ENCODE assay signal across 21 cellular contexts in genomic region chr4:7428261-7429068, GRCh38. TPM values are rescaled to one million over a fixed set of nuclear protein-coding genes. Genes with fewer than 3 reads are reported as not detected.
DNase-seq lines count a peak whose midpoint lies in the region; ATAC-seq and TF ChIP-seq lines count a peak whose summit lies in the region.
"Had no signal": no experiment of that assay in that cellular context is flagged by ENCODE, and none has a peak within 500 bp of the region (broad histone marks: within the 10 kb centered on the region; RNA-seq: fewer than 3 reads in every experiment).

No MANE protein-coding gene starts in this region.

- no peaks in the 10 kb centered on the region; a peak in 1 of 5 replicates for H3K9me3 Mint-ChIP-seq in H9
- H3K9me3 Mint-ChIP-seq: activated T-helper 17 cell treated with anti-CD3 and anti-CD28 coated beads, Interleukin-2, amount 50 U/mL, for 72 hours; CD8-positive, alpha-beta T cell had no signal

- 0 out of 5 replicates have a peak overlapping the region, but pooled peaks of 1 of the 2 experiments have one; percentile 22 for H3K4me3 Mint-ChIP-seq in H9
- H3K4me3 Mint-ChIP-seq: activated T-helper 17 cell treated with anti-CD3 and anti-CD28 coated beads, Interleukin-2, amount 50 U/mL, for 72 hours; CD8-positive, alpha-beta T cell had no signal

- no peak for TF ChIP-seq CTCF in H9 (conservative IDR thresholded peaks at IDR 0.05)

- H3K36me3 ChIP-seq in MG63 = no peaks in the 10 kb centered on the region

- no peaks in the 10 kb centered on the region for H4K20me1 ChIP-seq in H9 (ENCODE audit: control insufficient read depth, insufficient read depth, insufficient read length)

- peak overlapping the region in 2 of 3 experiments; percentile 74 to 90; a peak in 3 of 7 replicates for H3K27ac Mint-ChIP-seq in H9
- H3K27ac Mint-ChIP-seq: activated T-helper 17 cell treated with anti-CD3 and anti-CD28 coated beads, Interleukin-2, amount 50 U/mL, for 72 hours; CD8-positive, alpha-beta T cell had no signal

- no peak overlapping the region for H4K8ac ChIP-seq in H9 (replicated peaks; ENCODE audit: insufficient read length, low read depth, low read length)

- H3K4me1 Mint-ChIP-seq in H9 = peaks cover 36 to 47% of the 10 kb centered on the region in 2 experiments
- H3K4me1 Mint-ChIP-seq: activated T-helper 17 cell treated with anti-CD3 and anti-CD28 coated beads, Interleukin-2, amount 50 U/mL, for 72 hours had no signal

- no peaks in the 10 kb centered on the region for H3K27me3 ChIP-seq in H9 (ENCODE audit: insufficient read depth, low read length)
- no peaks in the 10 kb centered on the region for H3K27me3 ChIP-seq in MG63

- no peak overlapping the region for H2BK12ac ChIP-seq in H9 (ENCODE audit: insufficient read length, low read depth, low read length)

- no peak overlapping the region for H2AFZ ChIP-seq in H9 (ENCODE audit: low read length)

- H3K14ac ChIP-seq in H9 (ENCODE audit: insufficient read depth, low read length) = 0 out of 2 replicates have a peak overlapping the region, but pooled peaks have one; percentile 31

- no peaks in the 10 kb centered on the region for H3K79me1 ChIP-seq in H9 (ENCODE audit: insufficient read depth, low read depth, low read length, poor library complexity, severe bottlenecking)

- no peak overlapping the region for H3T11ph ChIP-seq in H9 (ENCODE audit: low read length)

- no peak overlapping the region for H3K56ac ChIP-seq in H9 (ENCODE audit: insufficient read length, low read depth, low read length)

- no peak overlapping the region for H2BK120ac ChIP-seq in H9 (ENCODE audit: low read depth, low read length, poor library complexity, severe bottlenecking)

- H2BK5ac ChIP-seq in H9 (ENCODE audit: insufficient read length, low read length) = no peak overlapping the region

- H3K4ac ChIP-seq in H9 (ENCODE audit: low read depth, low read length) = no peak overlapping the region

- no peak overlapping the region for H4K91ac ChIP-seq in H9 (ENCODE audit: insufficient read length, low read depth, low read length)

- H3K23ac ChIP-seq in H9 (ENCODE audit: insufficient read length, low read depth, low read length) = no peak overlapping the region

- H3K9ac ChIP-seq in H9 (ENCODE audit: extremely low read depth, insufficient read length, low read length) = no peak overlapping the region

- H4K5ac ChIP-seq in H9 (ENCODE audit: insufficient read length, low read depth, low read length) = no peak overlapping the region

- H3K4me1 ChIP-seq in H9 (ENCODE audit: insufficient read depth, low read length) = no peaks in the 10 kb centered on the region; the same call in 1 of the 2 replicates

- H3K9me3 ChIP-seq in H9 (ENCODE audit: control insufficient read depth, low read depth, low read length) (no peaks in the 10 kb centered on the region), MG63 (no peaks in the 10 kb centered on the region)

- no peak overlapping the region for H2BK20ac ChIP-seq in H9 (ENCODE audit: low read depth, low read length, poor library complexity, severe bottlenecking)

- no peak overlapping the region for H3K4me3 ChIP-seq in MG63
- H3K4me3 ChIP-seq: GM12878 had no signal

- no peak overlapping the region for H2BK15ac ChIP-seq in H9 (ENCODE audit: low read depth, low read length)

- H3K23me2 ChIP-seq in H9 (ENCODE audit: insufficient read length, low read depth, low read length, poor library complexity, severe bottlenecking) = no peaks in the 10 kb centered on the region

- H3K79me2 ChIP-seq in H9 (ENCODE audit: insufficient read depth, low read length) = no peaks in the 10 kb centered on the region

- H3K36me3 Mint-ChIP-seq in H9 (ENCODE audit: insufficient read depth in 1 of 3, low read depth in 3 of 3) = no peaks in the 10 kb centered on the region
- H3K36me3 Mint-ChIP-seq: CD8-positive, alpha-beta T cell had no signal

- no peak overlapping the region for H3K4me2 ChIP-seq in H9 (ENCODE audit: insufficient read depth, insufficient read length, low read length)

- intact Hi-C loops in posterior vena cava (cut with DNase I) = no loop called here

- no peak overlapping the region for H3K18ac ChIP-seq in H9 (ENCODE audit: insufficient read length, low read depth, low read length)

- WGBS in H9 (ENCODE audit: extremely low coverage, insufficient read length, low lambda C conversion rate) = no CpG with 5 or more reads among the region's 16 CpGs

- peak; percentile 12 for DNase-seq in activated CD4-positive, CD25-positive, alpha-beta regulatory T cell treated with anti-CD3 and anti-CD28 coated beads, Interleukin-2, amount 50 U/mL, for 72 hours
- DNase-seq in activated CD4-positive, CD25-positive, alpha-beta regulatory T cell (lab: John Stamatoyannopoulos, UW) = no peak
- DNase-seq in H9 = peak; percentile 44
- DNase-seq in islet precursor cell = peak; percentile 89
- peak; percentile 58 for DNase-seq in posterior vena cava (ENCODE audit: low spot score)
- no peak for DNase-seq in MG63
- no peak for DNase-seq in NCI-H345 (lab: John Stamatoyannopoulos, UW)
- DNase-seq: CD8-positive, alpha-beta T cell; EL; midbrain; NCI-H1930; NCI-H526 treated with DMSO at 0.1 percent for 48 hours; trophoblast cell had no signal

- peaks cover 8% of the 10 kb centered on the region for H3K27me3 Mint-ChIP-seq in H9 (ENCODE audit: low read depth)

- no peak overlapping the region for H2AK5ac ChIP-seq in H9 (ENCODE audit: insufficient read length, low read length)

- ATAC-seq in GM19035 (IDR thresholded peaks at IDR 0.05; ENCODE audit: unreplicated experiment) = no peak
- ATAC-seq: activated T-helper 17 cell treated with anti-CD3 and anti-CD28 coated beads, Interleukin-2, amount 50 U/mL, for 72 hours; CD8-positive, alpha-beta T cell; GM12878 had no signal

- H3K27ac ChIP-seq in H9 (ENCODE audit: insufficient read length, low read depth, low read length) = no peak overlapping the region

RNA-seq across cellular contexts. Expression of gene PSAPL1, which starts 6.3 kb away (rescaled TPM):
- total RNA-seq in H9 (2021) (0.04 TPM in 1 of 2 replicates, not detected in the other), posterior vena cava (not detected)
- total RNA-seq in MG63 (2014; rRNA removed; shearing (Covaris generic); ENCODE audit: low replicate concordance) = not detected in 2 replicates
- total RNA-seq: activated T-helper 17 cell treated with anti-CD3 and anti-CD28 coated beads, Interleukin-2, amount 50 U/mL, for 72 hours; astrocyte; CD8-positive, alpha-beta T cell; dermis microvascular lymphatic vessel endothelial cell; GM12878; HT-29; pulmonary artery endothelial cell; T-helper 1 cell treated with Interleukin-12 subunit alpha and Interleukin-12 subunit beta and Interleukin-4 antibody, amounts not matched to agents 30 ng/mL and 1 ng/mL, for 36 hours had no signal

Comparison
In these comparisons a context has a peak if more than half of its experiments do, and no peak if none do; other contexts are left out.
1. DNase-seq: peak in activated CD4-positive, CD25-positive, alpha-beta regulatory T cell treated with anti-CD3 and anti-CD28 coated beads, Interleukin-2, amount 50 U/mL, for 72 hours (single experiment), H9 (single experiment), islet precursor cell (single experiment) and posterior vena cava (single experiment); none in activated CD4-positive, CD25-positive, alpha-beta regulatory T cell (0 of 4), MG63 (single experiment) and NCI-H345 (single experiment).